Comparison of ENCODE assay signal across 1 cellular context in the genomic region with DNA sequence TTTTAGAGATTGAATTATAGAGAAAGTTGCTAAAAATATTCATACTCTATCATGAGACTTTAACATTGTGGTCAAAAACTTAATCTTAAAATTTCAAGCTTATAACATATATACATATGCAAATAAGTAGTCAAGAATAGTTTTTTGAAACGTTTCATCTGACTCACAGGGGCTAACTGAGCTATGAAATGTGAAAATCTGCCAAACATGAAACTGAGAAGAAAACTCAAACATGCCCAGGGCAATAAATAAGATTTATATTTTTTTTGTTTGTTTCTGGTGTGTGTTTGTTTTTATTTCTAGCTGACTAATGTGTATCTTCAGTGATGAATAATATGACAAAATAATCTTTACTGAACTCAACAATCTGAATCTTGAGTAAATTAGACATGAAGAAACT.
TF ChIP-seq lines count a peak whose summit lies in the region.

No MANE protein-coding gene starts in this region.

TF ChIP-seq in IMR-90, 13 proteins besides CTCF, POLR2A, EP300 and RAD21 (continued from another document):
- no peak for TF ChIP-seq ELK1 (IDR thresholded peaks at IDR 0.05; ENCODE audit: borderline replicate concordance, low read depth, low read length)
- no peak for TF ChIP-seq SMC3 (IDR thresholded peaks at IDR 0.05; ENCODE audit: low read depth, low read length)
- no peak for TF ChIP-seq RCOR1 (IDR thresholded peaks at IDR 0.05; ENCODE audit: insufficient replicate concordance, low read length)
- no peak for TF ChIP-seq CEBPB (IDR thresholded peaks at IDR 0.05; ENCODE audit: low read depth, low read length)
- no peak for TF ChIP-seq FOS (IDR thresholded peaks at IDR 0.05; ENCODE audit: low read depth, low read length)
- no peak for TF ChIP-seq MAFK (IDR thresholded peaks at IDR 0.05; ENCODE audit: low read depth, low read length)
